ENCODE assay signal across 18 cellular contexts in the genomic region with DNA sequence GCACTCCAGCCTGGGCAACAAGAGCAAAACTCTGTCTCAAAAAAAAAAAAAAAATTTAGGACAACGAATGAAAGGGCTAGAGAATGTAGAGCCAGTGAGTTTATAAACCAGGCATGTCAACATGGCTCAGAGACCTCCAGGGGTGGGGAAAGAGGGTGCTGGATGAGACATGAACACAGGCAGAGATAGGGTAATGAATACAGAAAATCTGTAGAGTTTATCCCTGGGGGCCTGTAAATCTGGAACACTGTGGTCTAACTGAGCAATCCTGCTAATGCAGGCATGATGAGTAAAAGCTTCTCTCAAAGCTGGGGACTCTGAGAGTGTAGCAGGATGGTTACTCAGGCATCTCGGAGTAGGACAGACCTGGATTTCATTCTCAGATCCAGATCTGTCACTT. TPM values are rescaled to one million over a fixed set of nuclear protein-coding genes. Genes with fewer than 3 reads are reported as not detected.
DNase-seq lines count a peak whose midpoint lies in the region; ATAC-seq and TF ChIP-seq lines count a peak whose summit lies in the region.
"Had no signal": no experiment of that assay in that cellular context is flagged by ENCODE, and none has a peak within 500 bp of the region (broad histone marks: within the 10 kb centered on the region; RNA-seq: fewer than 3 reads in every experiment).

No MANE protein-coding gene starts in this region.

- no peaks in the 10 kb centered on the region for H3K36me3 Mint-ChIP-seq in activated T-helper 1 cell treated with anti-CD3 and anti-CD28 coated beads, Interleukin-12 subunit alpha, Interleukin-12 subunit beta, Interleukin-2, Interleukin-4 antibody, amounts not matched to agents 30 ng/mL and 10 ng/mL and 1 ng/mL, durations not matched to agents 14 hours and 24 hours and 36 hours (ENCODE audit: low read depth)
- no peaks in the 10 kb centered on the region for H3K36me3 Mint-ChIP-seq in type B pancreatic cell

- H3K4me1 ChIP-seq in gastrocnemius medialis (peaks cover 19 to 23% of the 10 kb centered on the region in 2 donors), spleen (peaks cover 0 to 13% (median 0%) of the 10 kb centered on the region in 6 donors)

- H3K36me3 ChIP-seq in WERI-Rb-1: no peaks in the 10 kb centered on the region
- no peaks in the 10 kb centered on the region for H3K36me3 ChIP-seq in gastrocnemius medialis
- H3K36me3 ChIP-seq in spleen: no peaks in the 10 kb centered on the region
- no peaks in the 10 kb centered on the region for H3K36me3 ChIP-seq in MG63
- H3K36me3 ChIP-seq: SJSA1 had no signal

- DNase-seq in ELR (ENCODE audit: low read depth): peak; percentile 11
- peak; percentile 18 for DNase-seq in WERI-Rb-1
- DNase-seq in Right ventricle myocardium superior: no peak
- no peak for DNase-seq in gastrocnemius medialis
- DNase-seq in activated T-helper 1 cell treated with anti-CD3 and anti-CD28 coated beads, Interleukin-12 subunit alpha, Interleukin-12 subunit beta, Interleukin-2, Interleukin-4 antibody, amounts not matched to agents 30 ng/mL and 10 ng/mL and 1 ng/mL, durations not matched to agents 14 hours and 24 hours and 36 hours (ENCODE audit: low spot score): no peak
- DNase-seq in spleen: no peak
- no peak for DNase-seq in type B pancreatic cell (ENCODE audit: extremely low spot score, unreplicated experiment)
- DNase-seq in MG63: no peak
- DNase-seq: activated CD4-positive, alpha-beta T cell treated with anti-CD3 and anti-CD28 coated beads, Interleukin-2, amount 50 U/mL, for 48 hours; KBM-7; naive thymus-derived CD4-positive, alpha-beta T cell; NCI-H1417 treated with DMSO at 0.1 percent for 48 hours; NCI-H510A treated with DMSO at 0.1 percent for 48 hours had no signal

- in situ Hi-C loops in gastrocnemius medialis (cut with MboI; ENCODE audit: low sequenced_read_pairs in 4 of 4): no loop called here

- no peak for TF ChIP-seq POLR2A in gastrocnemius medialis (IDR thresholded peaks at IDR 0.05)
- no peak for TF ChIP-seq POLR2A in spleen (IDR thresholded peaks at IDR 0.05)

- H3K27me3 Mint-ChIP-seq in activated T-helper 1 cell treated with anti-CD3 and anti-CD28 coated beads, Interleukin-12 subunit alpha, Interleukin-12 subunit beta, Interleukin-2, Interleukin-4 antibody, amounts not matched to agents 30 ng/mL and 10 ng/mL and 1 ng/mL, durations not matched to agents 14 hours and 24 hours and 36 hours (ENCODE audit: insufficient read depth): peaks cover 10% of the 10 kb centered on the region
- peaks cover 3% of the 10 kb centered on the region for H3K27me3 Mint-ChIP-seq in type B pancreatic cell

- no peaks in the 10 kb centered on the region for H3K4me1 Mint-ChIP-seq in activated T-helper 1 cell treated with anti-CD3 and anti-CD28 coated beads, Interleukin-12 subunit alpha, Interleukin-12 subunit beta, Interleukin-2, Interleukin-4 antibody, amounts not matched to agents 30 ng/mL and 10 ng/mL and 1 ng/mL, durations not matched to agents 14 hours and 24 hours and 36 hours (ENCODE audit: low read depth)
- H3K4me1 Mint-ChIP-seq in type B pancreatic cell (ENCODE audit: unreplicated experiment): peaks cover 5% of the 10 kb centered on the region
- H3K4me1 Mint-ChIP-seq: activated T-helper 17 cell treated with anti-CD3 and anti-CD28 coated beads, Interleukin-2, amount 50 U/mL, for 72 hours had no signal

- TF ChIP-seq CTCF in WERI-Rb-1 (IDR thresholded peaks at IDR 0.05; ENCODE audit: low read depth, low read length): no peak
- TF ChIP-seq CTCF in gastrocnemius medialis (IDR thresholded peaks at IDR 0.05 in 4 of 5, conservative IDR thresholded peaks at IDR 0.05 in 1 of 5): no peak
- no peak for TF ChIP-seq CTCF in spleen (IDR thresholded peaks at IDR 0.05 in 8 of 11, conservative IDR thresholded peaks at IDR 0.05 in 3 of 11)
- no peak for TF ChIP-seq CTCF in type B pancreatic cell (conservative IDR thresholded peaks at IDR 0.05)

- 61 to 89% (median 81%) methylated on average over 2 of the region's 2 CpGs for WGBS in spleen, 5 donors

- no peak overlapping the region for H3K4me3 Mint-ChIP-seq in activated T-helper 1 cell treated with anti-CD3 and anti-CD28 coated beads, Interleukin-12 subunit alpha, Interleukin-12 subunit beta, Interleukin-2, Interleukin-4 antibody, amounts not matched to agents 30 ng/mL and 10 ng/mL and 1 ng/mL, durations not matched to agents 14 hours and 24 hours and 36 hours
- no peak overlapping the region for H3K4me3 Mint-ChIP-seq in type B pancreatic cell
- H3K4me3 Mint-ChIP-seq: activated T-helper 17 cell treated with anti-CD3 and anti-CD28 coated beads, Interleukin-2, amount 50 U/mL, for 72 hours; naive thymus-derived CD4-positive, alpha-beta T cell had no signal

- H3K9me3 ChIP-seq in WERI-Rb-1 (ENCODE audit: severe bottlenecking) (peaks cover 11% of the 10 kb centered on the region), gastrocnemius medialis (no peaks in the 10 kb centered on the region), spleen (peaks cover 0 to 13% (median 0%) of the 10 kb centered on the region in 8 donors), MG63 (0 out of 2 replicates have a peak, but pooled peaks cover 2% of the 10 kb centered on the region)
- H3K9me3 ChIP-seq: SJSA1 had no signal

- peak; percentile 32 for ATAC-seq in Right ventricle myocardium superior (ENCODE audit: poor library complexity)
- ATAC-seq in gastrocnemius medialis: no peak
- ATAC-seq: activated T-helper 17 cell treated with anti-CD3 and anti-CD28 coated beads, Interleukin-2, amount 50 U/mL, for 72 hours; naive thymus-derived CD4-positive, alpha-beta T cell had no signal

- H3K27ac ChIP-seq in WERI-Rb-1 (no peak overlapping the region), gastrocnemius medialis (peak overlapping the region in 3 of 4 donors; percentile 2 to 56 (median 20)), spleen (peak overlapping the region in 3 of 8 donors; percentile 68 to 76 (median 71))
- H3K27ac ChIP-seq: HL-60 had no signal

- H3K9me3 Mint-ChIP-seq in activated T-helper 1 cell treated with anti-CD3 and anti-CD28 coated beads, Interleukin-12 subunit alpha, Interleukin-12 subunit beta, Interleukin-2, Interleukin-4 antibody, amounts not matched to agents 30 ng/mL and 10 ng/mL and 1 ng/mL, durations not matched to agents 14 hours and 24 hours and 36 hours: peaks cover 5% of the 10 kb centered on the region
- peaks cover 6% of the 10 kb centered on the region for H3K9me3 Mint-ChIP-seq in type B pancreatic cell

- no peak overlapping the region for H3K27ac Mint-ChIP-seq in activated T-helper 1 cell treated with anti-CD3 and anti-CD28 coated beads, Interleukin-12 subunit alpha, Interleukin-12 subunit beta, Interleukin-2, Interleukin-4 antibody, amounts not matched to agents 30 ng/mL and 10 ng/mL and 1 ng/mL, durations not matched to agents 14 hours and 24 hours and 36 hours
- no peak overlapping the region for H3K27ac Mint-ChIP-seq in type B pancreatic cell
- H3K27ac Mint-ChIP-seq: activated T-helper 17 cell treated with anti-CD3 and anti-CD28 coated beads, Interleukin-2, amount 50 U/mL, for 72 hours; naive thymus-derived CD4-positive, alpha-beta T cell; progenitor cell of endocrine pancreas had no signal

- intact Hi-C loops in Right ventricle myocardium superior (cut with DNase I): loop anchor here (5.0 kb wide), 1 partner anchor 37 kb away; no protein-coding TSS in a partner anchor
- intact Hi-C loops in gastrocnemius medialis (cut with DNase I; ENCODE audit: low total_unique reads): no loop called here
- intact Hi-C loops in activated T-helper 1 cell treated with anti-CD3 and anti-CD28 coated beads, Interleukin-12 subunit alpha, Interleukin-12 subunit beta, Interleukin-2, Interleukin-4 antibody, amounts not matched to agents 30 ng/mL and 10 ng/mL and 1 ng/mL, durations not matched to agents 14 hours and 24 hours and 36 hours (cut with micrococcal nuclease): no loop called here
- intact Hi-C loops in spleen (cut with DNase I; ENCODE audit: low total_unique reads): no loop called here

- H3K4me3 ChIP-seq in WERI-Rb-1 (ENCODE audit: low read depth, low read length) (no peak overlapping the region), gastrocnemius medialis (no peak overlapping the region), spleen (no peak overlapping the region), MG63 (no peak overlapping the region)
- H3K4me3 ChIP-seq: lung, SJSA1 had no signal

- H3K27me3 ChIP-seq in WERI-Rb-1 (ENCODE audit: insufficient read depth, low read depth, severe bottlenecking) (no peaks in the 10 kb centered on the region), gastrocnemius medialis (no peaks in the 10 kb centered on the region), spleen (replicated peaks in 1 of 7) (no peaks in the 10 kb centered on the region), MG63 (no peaks in the 10 kb centered on the region)
- H3K27me3 ChIP-seq: SJSA1 had no signal

RNA-seq across cellular contexts. Expression of a gene that starts 59.2 kb away (rescaled TPM):
- total RNA-seq in Right ventricle myocardium superior (51.1 TPM), gastrocnemius medialis (10 to 100 TPM; 14.3 to 44.4 (median 23.6) TPM), spleen (100 to 1,000 TPM; 140 to 334 (median 277) TPM), type B pancreatic cell (ENCODE audit: low replicate concordance) (121 and 252 TPM in 2 replicates)
- 11.1 and 12.3 TPM in 2 replicates for total RNA-seq in activated T-helper 1 cell treated with anti-CD3 and anti-CD28 coated beads, Interleukin-12 subunit alpha, Interleukin-12 subunit beta, Interleukin-2, Interleukin-4 antibody, amounts not matched to agents 30 ng/mL and 10 ng/mL and 1 ng/mL, durations not matched to agents 14 hours and 24 hours and 36 hours
- polyA plus RNA-seq in spleen: 100 to 1,000 TPM in 2 of 3 donors, 10 to 100 TPM in 1; 61.3 to 162 (median 142) TPM
- 191 and 249 TPM in 2 replicates for total RNA-seq in MG63 (2014; rRNA removed; shearing (Covaris generic); ENCODE audit: low replicate concordance)

Comparison
In these comparisons a context has a peak if more than half of its experiments do, and no peak if none do; other contexts are left out.
1. DNase-seq: peak in ELR (single experiment) and WERI-Rb-1 (single experiment); none in Right ventricle myocardium superior (single experiment), gastrocnemius medialis (0 of 2), activated T-helper 1 cell treated with anti-CD3 and anti-CD28 coated beads, Interleukin-12 subunit alpha, Interleukin-12 subunit beta, Interleukin-2, Interleukin-4 antibody, amounts not matched to agents 30 ng/mL and 10 ng/mL and 1 ng/mL, durations not matched to agents 14 hours and 24 hours and 36 hours (single experiment), spleen (single experiment), type B pancreatic cell (single experiment) and MG63 (single experiment).